Comparison of ENCODE assay signal across 1 cellular context in the genomic region with DNA sequence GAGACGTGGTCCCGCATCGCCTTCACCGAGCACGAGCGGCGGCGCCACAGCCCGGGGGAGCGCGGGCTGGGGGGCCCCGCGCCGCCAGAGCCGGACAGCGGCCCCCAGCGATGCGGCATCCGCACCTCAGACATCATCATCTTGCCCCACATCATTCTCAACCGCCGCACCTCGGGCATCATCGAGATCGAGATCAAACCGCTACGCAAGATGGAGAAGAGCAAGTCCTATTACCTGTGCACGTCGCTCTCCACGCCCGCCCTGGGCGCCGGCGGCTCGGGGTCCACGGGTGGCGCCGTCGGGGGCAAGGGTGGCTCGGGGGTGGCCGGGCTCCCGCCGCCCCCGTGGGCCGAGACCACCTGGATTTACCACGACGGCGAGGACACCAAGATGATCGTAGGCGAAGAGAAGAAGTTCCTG.
TF ChIP-seq lines count a peak whose summit lies in the region.

No MANE protein-coding gene starts in this region.

TF ChIP-seq in K562, 482 proteins besides CTCF, POLR2A, EP300 and RAD21 (continued from another document and continues in another):
- TF ChIP-seq, protein P1, sequence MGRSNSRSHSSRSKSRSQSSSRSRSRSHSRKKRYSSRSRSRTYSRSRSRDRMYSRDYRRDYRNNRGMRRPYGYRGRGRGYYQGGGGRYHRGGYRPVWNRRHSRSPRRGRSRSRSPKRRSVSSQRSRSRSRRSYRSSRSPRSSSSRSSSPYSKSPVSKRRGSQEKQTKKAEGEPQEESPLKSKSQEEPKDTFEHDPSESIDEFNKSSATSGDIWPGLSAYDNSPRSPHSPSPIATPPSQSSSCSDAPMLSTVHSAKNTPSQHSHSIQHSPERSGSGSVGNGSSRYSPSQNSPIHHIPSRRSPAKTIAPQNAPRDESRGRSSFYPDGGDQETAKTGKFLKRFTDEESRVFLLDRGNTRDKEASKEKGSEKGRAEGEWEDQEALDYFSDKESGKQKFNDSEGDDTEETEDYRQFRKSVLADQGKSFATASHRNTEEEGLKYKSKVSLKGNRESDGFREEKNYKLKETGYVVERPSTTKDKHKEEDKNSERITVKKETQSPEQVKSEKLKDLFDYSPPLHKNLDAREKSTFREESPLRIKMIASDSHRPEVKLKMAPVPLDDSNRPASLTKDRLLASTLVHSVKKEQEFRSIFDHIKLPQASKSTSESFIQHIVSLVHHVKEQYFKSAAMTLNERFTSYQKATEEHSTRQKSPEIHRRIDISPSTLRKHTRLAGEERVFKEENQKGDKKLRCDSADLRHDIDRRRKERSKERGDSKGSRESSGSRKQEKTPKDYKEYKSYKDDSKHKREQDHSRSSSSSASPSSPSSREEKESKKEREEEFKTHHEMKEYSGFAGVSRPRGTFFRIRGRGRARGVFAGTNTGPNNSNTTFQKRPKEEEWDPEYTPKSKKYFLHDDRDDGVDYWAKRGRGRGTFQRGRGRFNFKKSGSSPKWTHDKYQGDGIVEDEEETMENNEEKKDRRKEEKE (IDR thresholded peaks at IDR 0.05; ENCODE audit: borderline replicate concordance in 1 of 2, control insufficient read depth in 1 of 2, low read depth in 2 of 2, low read length in 1 of 2): no peak
- TF ChIP-seq, protein P2, sequence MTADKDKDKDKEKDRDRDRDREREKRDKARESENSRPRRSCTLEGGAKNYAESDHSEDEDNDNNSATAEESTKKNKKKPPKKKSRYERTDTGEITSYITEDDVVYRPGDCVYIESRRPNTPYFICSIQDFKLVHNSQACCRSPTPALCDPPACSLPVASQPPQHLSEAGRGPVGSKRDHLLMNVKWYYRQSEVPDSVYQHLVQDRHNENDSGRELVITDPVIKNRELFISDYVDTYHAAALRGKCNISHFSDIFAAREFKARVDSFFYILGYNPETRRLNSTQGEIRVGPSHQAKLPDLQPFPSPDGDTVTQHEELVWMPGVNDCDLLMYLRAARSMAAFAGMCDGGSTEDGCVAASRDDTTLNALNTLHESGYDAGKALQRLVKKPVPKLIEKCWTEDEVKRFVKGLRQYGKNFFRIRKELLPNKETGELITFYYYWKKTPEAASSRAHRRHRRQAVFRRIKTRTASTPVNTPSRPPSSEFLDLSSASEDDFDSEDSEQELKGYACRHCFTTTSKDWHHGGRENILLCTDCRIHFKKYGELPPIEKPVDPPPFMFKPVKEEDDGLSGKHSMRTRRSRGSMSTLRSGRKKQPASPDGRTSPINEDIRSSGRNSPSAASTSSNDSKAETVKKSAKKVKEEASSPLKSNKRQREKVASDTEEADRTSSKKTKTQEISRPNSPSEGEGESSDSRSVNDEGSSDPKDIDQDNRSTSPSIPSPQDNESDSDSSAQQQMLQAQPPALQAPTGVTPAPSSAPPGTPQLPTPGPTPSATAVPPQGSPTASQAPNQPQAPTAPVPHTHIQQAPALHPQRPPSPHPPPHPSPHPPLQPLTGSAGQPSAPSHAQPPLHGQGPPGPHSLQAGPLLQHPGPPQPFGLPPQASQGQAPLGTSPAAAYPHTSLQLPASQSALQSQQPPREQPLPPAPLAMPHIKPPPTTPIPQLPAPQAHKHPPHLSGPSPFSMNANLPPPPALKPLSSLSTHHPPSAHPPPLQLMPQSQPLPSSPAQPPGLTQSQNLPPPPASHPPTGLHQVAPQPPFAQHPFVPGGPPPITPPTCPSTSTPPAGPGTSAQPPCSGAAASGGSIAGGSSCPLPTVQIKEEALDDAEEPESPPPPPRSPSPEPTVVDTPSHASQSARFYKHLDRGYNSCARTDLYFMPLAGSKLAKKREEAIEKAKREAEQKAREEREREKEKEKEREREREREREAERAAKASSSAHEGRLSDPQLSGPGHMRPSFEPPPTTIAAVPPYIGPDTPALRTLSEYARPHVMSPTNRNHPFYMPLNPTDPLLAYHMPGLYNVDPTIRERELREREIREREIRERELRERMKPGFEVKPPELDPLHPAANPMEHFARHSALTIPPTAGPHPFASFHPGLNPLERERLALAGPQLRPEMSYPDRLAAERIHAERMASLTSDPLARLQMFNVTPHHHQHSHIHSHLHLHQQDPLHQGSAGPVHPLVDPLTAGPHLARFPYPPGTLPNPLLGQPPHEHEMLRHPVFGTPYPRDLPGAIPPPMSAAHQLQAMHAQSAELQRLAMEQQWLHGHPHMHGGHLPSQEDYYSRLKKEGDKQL (CRISPR knock-in tag; IDR thresholded peaks at IDR 0.05; ENCODE audit: borderline replicate concordance): no peak
- TF ChIP-seq YY1 (IDR thresholded peaks at IDR 0.05; ENCODE audit: borderline replicate concordance in 1 of 3, control insufficient read depth in 1 of 3, extremely low read depth in 1 of 3, insufficient read depth in 3 of 3, insufficient read length in 1 of 3, insufficient replicate concordance in 2 of 3, low read depth in 1 of 3, low read length in 2 of 3) (no peak), ZNF76 (CRISPR knock-in tag; IDR thresholded peaks at IDR 0.05; ENCODE audit: borderline replicate concordance) (no peak), CREB1 (IDR thresholded peaks at IDR 0.05) (0 out of 2 replicates have a peak, but pooled peaks have one; percentile 21), CREB1 (CRISPR knock-in tag; IDR thresholded peaks at IDR 0.05) (no peak), ETV6 (IDR thresholded peaks at IDR 0.05; ENCODE audit: borderline replicate concordance in 1 of 2, low read depth in 2 of 2, low read length in 1 of 2) (no peak), ETV6 (CRISPR knock-in tag; IDR thresholded peaks at IDR 0.05; ENCODE audit: borderline replicate concordance) (no peak), NFIC (IDR thresholded peaks at IDR 0.05) (no peak), ZNF431 (CRISPR knock-in tag; IDR thresholded peaks at IDR 0.05) (no peak), ZFPM2 (CRISPR knock-in tag; IDR thresholded peaks at IDR 0.05) (no peak), SMAD2 (IDR thresholded peaks at IDR 0.05; ENCODE audit: low read depth, low read length) (no peak), STAG1 (CRISPR knock-in tag; IDR thresholded peaks at IDR 0.05; ENCODE audit: borderline replicate concordance) (no peak), ZNF232 (CRISPR knock-in tag; IDR thresholded peaks at IDR 0.05) (0 out of 2 replicates have a peak, but pooled peaks have one; percentile 7)
- TF ChIP-seq, protein P3, sequence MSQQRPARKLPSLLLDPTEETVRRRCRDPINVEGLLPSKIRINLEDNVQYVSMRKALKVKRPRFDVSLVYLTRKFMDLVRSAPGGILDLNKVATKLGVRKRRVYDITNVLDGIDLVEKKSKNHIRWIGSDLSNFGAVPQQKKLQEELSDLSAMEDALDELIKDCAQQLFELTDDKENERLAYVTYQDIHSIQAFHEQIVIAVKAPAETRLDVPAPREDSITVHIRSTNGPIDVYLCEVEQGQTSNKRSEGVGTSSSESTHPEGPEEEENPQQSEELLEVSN (IDR thresholded peaks at IDR 0.05; ENCODE audit: borderline replicate concordance in 1 of 2, extremely low read depth in 1 of 2, insufficient read depth in 1 of 2, insufficient read length in 1 of 2, low read depth in 1 of 2, low read length in 1 of 2, poor library complexity in 1 of 2, severe bottlenecking in 1 of 2): peak in 1 of 2 experiments; percentile 0
- TF ChIP-seq, protein P4, sequence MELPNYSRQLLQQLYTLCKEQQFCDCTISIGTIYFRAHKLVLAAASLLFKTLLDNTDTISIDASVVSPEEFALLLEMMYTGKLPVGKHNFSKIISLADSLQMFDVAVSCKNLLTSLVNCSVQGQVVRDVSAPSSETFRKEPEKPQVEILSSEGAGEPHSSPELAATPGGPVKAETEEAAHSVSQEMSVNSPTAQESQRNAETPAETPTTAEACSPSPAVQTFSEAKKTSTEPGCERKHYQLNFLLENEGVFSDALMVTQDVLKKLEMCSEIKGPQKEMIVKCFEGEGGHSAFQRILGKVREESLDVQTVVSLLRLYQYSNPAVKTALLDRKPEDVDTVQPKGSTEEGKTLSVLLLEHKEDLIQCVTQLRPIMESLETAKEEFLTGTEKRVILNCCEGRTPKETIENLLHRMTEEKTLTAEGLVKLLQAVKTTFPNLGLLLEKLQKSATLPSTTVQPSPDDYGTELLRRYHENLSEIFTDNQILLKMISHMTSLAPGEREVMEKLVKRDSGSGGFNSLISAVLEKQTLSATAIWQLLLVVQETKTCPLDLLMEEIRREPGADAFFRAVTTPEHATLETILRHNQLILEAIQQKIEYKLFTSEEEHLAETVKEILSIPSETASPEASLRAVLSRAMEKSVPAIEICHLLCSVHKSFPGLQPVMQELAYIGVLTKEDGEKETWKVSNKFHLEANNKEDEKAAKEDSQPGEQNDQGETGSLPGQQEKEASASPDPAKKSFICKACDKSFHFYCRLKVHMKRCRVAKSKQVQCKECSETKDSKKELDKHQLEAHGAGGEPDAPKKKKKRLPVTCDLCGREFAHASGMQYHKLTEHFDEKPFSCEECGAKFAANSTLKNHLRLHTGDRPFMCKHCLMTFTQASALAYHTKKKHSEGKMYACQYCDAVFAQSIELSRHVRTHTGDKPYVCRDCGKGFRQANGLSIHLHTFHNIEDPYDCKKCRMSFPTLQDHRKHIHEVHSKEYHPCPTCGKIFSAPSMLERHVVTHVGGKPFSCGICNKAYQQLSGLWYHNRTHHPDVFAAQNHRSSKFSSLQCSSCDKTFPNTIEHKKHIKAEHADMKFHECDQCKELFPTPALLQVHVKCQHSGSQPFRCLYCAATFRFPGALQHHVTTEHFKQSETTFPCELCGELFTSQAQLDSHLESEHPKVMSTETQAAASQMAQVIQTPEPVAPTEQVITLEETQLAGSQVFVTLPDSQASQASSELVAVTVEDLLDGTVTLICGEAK (IDR thresholded peaks at IDR 0.05): no peak
- TF ChIP-seq, protein P4 (CRISPR knock-in tag; IDR thresholded peaks at IDR 0.05): no peak
- TF ChIP-seq, protein P5, sequence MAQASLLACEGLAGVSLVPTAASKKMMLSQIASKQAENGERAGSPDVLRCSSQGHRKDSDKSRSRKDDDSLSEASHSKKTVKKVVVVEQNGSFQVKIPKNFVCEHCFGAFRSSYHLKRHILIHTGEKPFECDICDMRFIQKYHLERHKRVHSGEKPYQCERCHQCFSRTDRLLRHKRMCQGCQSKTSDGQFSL (CRISPR knock-in tag; IDR thresholded peaks at IDR 0.05): no peak
- TF ChIP-seq, protein P5 (tag; IDR thresholded peaks at IDR 0.05): 0 out of 4 replicates have a peak, but pooled peaks of 1 of the 2 experiments have one; percentile 1
- TF ChIP-seq, protein P6, sequence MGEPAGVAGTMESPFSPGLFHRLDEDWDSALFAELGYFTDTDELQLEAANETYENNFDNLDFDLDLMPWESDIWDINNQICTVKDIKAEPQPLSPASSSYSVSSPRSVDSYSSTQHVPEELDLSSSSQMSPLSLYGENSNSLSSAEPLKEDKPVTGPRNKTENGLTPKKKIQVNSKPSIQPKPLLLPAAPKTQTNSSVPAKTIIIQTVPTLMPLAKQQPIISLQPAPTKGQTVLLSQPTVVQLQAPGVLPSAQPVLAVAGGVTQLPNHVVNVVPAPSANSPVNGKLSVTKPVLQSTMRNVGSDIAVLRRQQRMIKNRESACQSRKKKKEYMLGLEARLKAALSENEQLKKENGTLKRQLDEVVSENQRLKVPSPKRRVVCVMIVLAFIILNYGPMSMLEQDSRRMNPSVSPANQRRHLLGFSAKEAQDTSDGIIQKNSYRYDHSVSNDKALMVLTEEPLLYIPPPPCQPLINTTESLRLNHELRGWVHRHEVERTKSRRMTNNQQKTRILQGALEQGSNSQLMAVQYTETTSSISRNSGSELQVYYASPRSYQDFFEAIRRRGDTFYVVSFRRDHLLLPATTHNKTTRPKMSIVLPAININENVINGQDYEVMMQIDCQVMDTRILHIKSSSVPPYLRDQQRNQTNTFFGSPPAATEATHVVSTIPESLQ (CRISPR knock-in tag; IDR thresholded peaks at IDR 0.05): no peak
- TF ChIP-seq, protein P7, sequence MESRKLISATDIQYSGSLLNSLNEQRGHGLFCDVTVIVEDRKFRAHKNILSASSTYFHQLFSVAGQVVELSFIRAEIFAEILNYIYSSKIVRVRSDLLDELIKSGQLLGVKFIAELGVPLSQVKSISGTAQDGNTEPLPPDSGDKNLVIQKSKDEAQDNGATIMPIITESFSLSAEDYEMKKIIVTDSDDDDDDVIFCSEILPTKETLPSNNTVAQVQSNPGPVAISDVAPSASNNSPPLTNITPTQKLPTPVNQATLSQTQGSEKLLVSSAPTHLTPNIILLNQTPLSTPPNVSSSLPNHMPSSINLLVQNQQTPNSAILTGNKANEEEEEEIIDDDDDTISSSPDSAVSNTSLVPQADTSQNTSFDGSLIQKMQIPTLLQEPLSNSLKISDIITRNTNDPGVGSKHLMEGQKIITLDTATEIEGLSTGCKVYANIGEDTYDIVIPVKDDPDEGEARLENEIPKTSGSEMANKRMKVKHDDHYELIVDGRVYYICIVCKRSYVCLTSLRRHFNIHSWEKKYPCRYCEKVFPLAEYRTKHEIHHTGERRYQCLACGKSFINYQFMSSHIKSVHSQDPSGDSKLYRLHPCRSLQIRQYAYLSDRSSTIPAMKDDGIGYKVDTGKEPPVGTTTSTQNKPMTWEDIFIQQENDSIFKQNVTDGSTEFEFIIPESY (CRISPR knock-in tag; IDR thresholded peaks at IDR 0.05): no peak
- TF ChIP-seq, protein P8, sequence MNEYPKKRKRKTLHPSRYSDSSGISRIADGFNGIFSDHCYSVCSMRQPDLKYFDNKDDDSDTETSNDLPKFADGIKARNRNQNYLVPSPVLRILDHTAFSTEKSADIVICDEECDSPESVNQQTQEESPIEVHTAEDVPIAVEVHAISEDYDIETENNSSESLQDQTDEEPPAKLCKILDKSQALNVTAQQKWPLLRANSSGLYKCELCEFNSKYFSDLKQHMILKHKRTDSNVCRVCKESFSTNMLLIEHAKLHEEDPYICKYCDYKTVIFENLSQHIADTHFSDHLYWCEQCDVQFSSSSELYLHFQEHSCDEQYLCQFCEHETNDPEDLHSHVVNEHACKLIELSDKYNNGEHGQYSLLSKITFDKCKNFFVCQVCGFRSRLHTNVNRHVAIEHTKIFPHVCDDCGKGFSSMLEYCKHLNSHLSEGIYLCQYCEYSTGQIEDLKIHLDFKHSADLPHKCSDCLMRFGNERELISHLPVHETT (CRISPR knock-in tag; conservative IDR thresholded peaks at IDR 0.05 in 1 of 2, IDR thresholded peaks at IDR 0.05 in 1 of 2): no peak
